In genomic region chr7:50721661-50722259, GRCh38 we compare ENCODE assay signal across 19 cellular contexts.
DNase-seq lines count a peak whose midpoint lies in the region; ATAC-seq and TF ChIP-seq lines count a peak whose summit lies in the region.
"Had no signal": no experiment of that assay in that cellular context is flagged by ENCODE, and none has a peak within 500 bp of the region (broad histone marks: within the 10 kb centered on the region; RNA-seq: fewer than 3 reads in every experiment).

No MANE protein-coding gene starts in this region.

- no peaks in the 10 kb centered on the region for H3K36me3 Mint-ChIP-seq in type B pancreatic cell
- H3K36me3 Mint-ChIP-seq: activated CD4-positive, alpha-beta memory T cell treated with anti-CD3 and anti-CD28 coated beads for 36 hours had no signal

- no peak for TF ChIP-seq CTCF in right atrium auricular region (IDR thresholded peaks at IDR 0.05)
- no peak for TF ChIP-seq CTCF in colonic mucosa (IDR thresholded peaks at IDR 0.05)
- no peak for TF ChIP-seq CTCF in lower lobe of right lung (IDR thresholded peaks at IDR 0.05)
- no peak for TF ChIP-seq CTCF in type B pancreatic cell (conservative IDR thresholded peaks at IDR 0.05)

- H3K27me3 ChIP-seq in right atrium auricular region (no peaks in the 10 kb centered on the region), colonic mucosa (no peaks in the 10 kb centered on the region), lower lobe of right lung (ENCODE audit: low read depth) (no peaks in the 10 kb centered on the region)
- H3K27me3 ChIP-seq: tibial artery had no signal

- peak overlapping the region in 1 of 2 donors; percentile 3 for H3K27ac ChIP-seq in right atrium auricular region
- no peak overlapping the region for H3K27ac ChIP-seq in colonic mucosa
- H3K27ac ChIP-seq in lower lobe of right lung = peak overlapping the region; percentile 9
- H3K27ac ChIP-seq: epithelial cell of prostate, tibial artery had no signal

- H3K4me3 ChIP-seq in right atrium auricular region (no peak overlapping the region), colonic mucosa (no peak overlapping the region), lower lobe of right lung (no peak overlapping the region)
- H3K4me3 ChIP-seq: tibial artery had no signal

- DNase-seq in Right ventricle myocardium inferior (ENCODE audit: missing footprints) (no peak), right atrium auricular region (ENCODE audit: low spot score) (no peak), colonic mucosa (peak; percentile 45), lower lobe of right lung (no peak), type B pancreatic cell (ENCODE audit: extremely low spot score, unreplicated experiment) (no peak)
- no peak for DNase-seq in stimulated activated CD4-positive, alpha-beta T cell treated with anti-CD3 and anti-CD28 coated beads, Interleukin-4, amount 100 ng/mL, for 1 hour
- DNase-seq in effector CD4-positive, alpha-beta T cell = no peak
- DNase-seq: activated CD4-positive, alpha-beta memory T cell treated with anti-CD3 and anti-CD28 coated beads for 36 hours; CD4-positive, alpha-beta T cell; cerebellar nuclear complex; HCEC 1CT; islet precursor cell; NCI-H2081 treated with DMSO at 0.1 percent for 48 hours; NCI-H524; OCI-M1; tibial artery had no signal

- intact Hi-C loops in Right ventricle myocardium inferior (cut with DNase I) = loop anchor here (5.0 kb wide), 1 partner anchor 71 kb away; no protein-coding TSS in a partner anchor
- intact Hi-C loops in colonic mucosa (cut with DNase I) = no loop called here
- intact Hi-C loops in lower lobe of right lung (cut with DNase I) = no loop called here

- H3K36me3 ChIP-seq in right atrium auricular region = no peaks in the 10 kb centered on the region
- H3K36me3 ChIP-seq in colonic mucosa = no peaks in the 10 kb centered on the region
- no peaks in the 10 kb centered on the region for H3K36me3 ChIP-seq in lower lobe of right lung
- H3K36me3 ChIP-seq: tibial artery had no signal

- peaks cover 36% of the 10 kb centered on the region for H3K4me1 Mint-ChIP-seq in type B pancreatic cell (ENCODE audit: unreplicated experiment)

- H3K9ac ChIP-seq in colonic mucosa (ENCODE audit: low read depth in 2 of 2, low read length in 2 of 2) = no peak overlapping the region

- no peaks in the 10 kb centered on the region for H3K9me3 Mint-ChIP-seq in type B pancreatic cell
- H3K9me3 Mint-ChIP-seq: activated CD4-positive, alpha-beta memory T cell treated with anti-CD3 and anti-CD28 coated beads for 36 hours; activated T-helper 1 cell treated with anti-CD3 and anti-CD28 coated beads, Interleukin-12 subunit alpha, Interleukin-12 subunit beta, Interleukin-2, Interleukin-4 antibody, amounts not matched to agents 30 ng/mL and 10 ng/mL and 1 ng/mL, durations not matched to agents 14 hours and 24 hours and 36 hours; CD4-positive, alpha-beta T cell had no signal

- ATAC-seq in Right ventricle myocardium inferior = peak; percentile 42
- ATAC-seq in lower lobe of right lung = peak; percentile 33 to 38
- no peak for ATAC-seq in GM21717 (IDR thresholded peaks at IDR 0.05; ENCODE audit: unreplicated experiment)

- no peak overlapping the region for H3K4me3 Mint-ChIP-seq in type B pancreatic cell
- H3K4me3 Mint-ChIP-seq: activated CD4-positive, alpha-beta memory T cell treated with anti-CD3 and anti-CD28 coated beads for 36 hours; activated T-helper 1 cell treated with anti-CD3 and anti-CD28 coated beads, Interleukin-12 subunit alpha, Interleukin-12 subunit beta, Interleukin-2, Interleukin-4 antibody, amounts not matched to agents 30 ng/mL and 10 ng/mL and 1 ng/mL, durations not matched to agents 14 hours and 24 hours and 36 hours; CD4-positive, alpha-beta T cell had no signal

- H3K27me3 Mint-ChIP-seq in type B pancreatic cell = no peaks in the 10 kb centered on the region
- H3K27me3 Mint-ChIP-seq: activated CD4-positive, alpha-beta memory T cell treated with anti-CD3 and anti-CD28 coated beads for 36 hours; CD4-positive, alpha-beta T cell had no signal

- H3K4me1 ChIP-seq in right atrium auricular region (peaks cover 0 to 82% of the 10 kb centered on the region in 2 donors), colonic mucosa (peaks cover 4% of the 10 kb centered on the region), lower lobe of right lung (peaks cover 46% of the 10 kb centered on the region)

- H3K9me3 ChIP-seq in right atrium auricular region = no peaks in the 10 kb centered on the region
- H3K9me3 ChIP-seq in colonic mucosa = no peaks in the 10 kb centered on the region
- H3K9me3 ChIP-seq in lower lobe of right lung = no peaks in the 10 kb centered on the region
- H3K9me3 ChIP-seq: tibial artery had no signal

- peak overlapping the region; percentile 26 for H3K27ac Mint-ChIP-seq in type B pancreatic cell
- H3K27ac Mint-ChIP-seq: activated CD4-positive, alpha-beta memory T cell treated with anti-CD3 and anti-CD28 coated beads for 36 hours; activated T-helper 1 cell treated with anti-CD3 and anti-CD28 coated beads, Interleukin-12 subunit alpha, Interleukin-12 subunit beta, Interleukin-2, Interleukin-4 antibody, amounts not matched to agents 30 ng/mL and 10 ng/mL and 1 ng/mL, durations not matched to agents 14 hours and 24 hours and 36 hours; CD4-positive, alpha-beta T cell had no signal
